Comparison of ENCODE assay signal across 10 cellular contexts in the genomic region with DNA sequence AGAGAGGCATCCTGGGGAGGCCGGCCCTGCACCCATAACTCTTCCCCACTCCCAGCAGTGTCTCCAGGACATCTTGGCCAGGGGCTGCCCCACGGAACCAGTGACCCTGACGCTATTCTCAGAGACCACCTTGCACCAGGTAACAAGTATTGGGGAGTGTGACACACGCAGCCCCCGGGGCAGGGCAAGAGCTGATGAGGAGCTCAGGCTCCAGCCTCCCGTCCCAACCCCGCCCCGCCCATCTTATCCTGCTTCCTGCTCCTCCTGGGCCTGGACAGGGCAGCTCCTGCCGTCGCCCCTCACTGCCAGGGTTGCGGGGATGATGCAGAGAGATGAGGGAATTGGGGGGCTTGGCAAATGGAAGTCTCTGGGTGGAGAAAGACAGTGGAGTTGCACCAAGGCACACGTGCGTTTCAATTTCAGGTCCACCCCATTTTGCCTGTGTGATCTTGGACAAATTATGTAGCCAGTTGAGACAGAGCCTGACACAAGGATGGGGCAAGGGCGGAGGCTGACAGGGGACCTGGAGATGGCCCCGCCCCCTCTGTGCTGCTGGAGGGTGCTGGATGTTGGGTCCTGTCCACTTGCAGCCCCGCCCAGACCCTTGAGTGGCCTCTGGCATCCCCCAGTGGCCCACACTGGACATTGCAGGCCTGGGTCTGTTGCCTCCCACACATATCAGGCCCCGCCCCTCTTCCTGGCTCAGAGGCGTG. TPM values are rescaled to one million over a fixed set of nuclear protein-coding genes. Genes with fewer than 3 reads are reported as not detected.
DNase-seq lines count a peak whose midpoint lies in the region; ATAC-seq and TF ChIP-seq lines count a peak whose summit lies in the region.
"Had no signal": no experiment of that assay in that cellular context is flagged by ENCODE, and none has a peak within 500 bp of the region (broad histone marks: within the 10 kb centered on the region; RNA-seq: fewer than 3 reads in every experiment).

No MANE protein-coding gene starts in this region.

- H3K36me3 ChIP-seq in CD8-positive, alpha-beta T cell (ENCODE audit: insufficient read depth, low read length): no peaks in the 10 kb centered on the region
- no peaks in the 10 kb centered on the region for H3K36me3 ChIP-seq in kidney epithelial cell (ENCODE audit: control insufficient read depth, insufficient read depth, low read length)

- peak; percentile 91 for ATAC-seq in CD8-positive, alpha-beta T cell
- ATAC-seq in GM21529 (IDR thresholded peaks at IDR 0.05; ENCODE audit: unreplicated experiment): peak; percentile 49
- ATAC-seq in GM19467 (IDR thresholded peaks at IDR 0.05; ENCODE audit: unreplicated experiment): no peak

- no peak overlapping the region for H3K27ac ChIP-seq in CD8-positive, alpha-beta T cell (ENCODE audit: low read depth, low read length)
- H3K27ac ChIP-seq in caudate nucleus (ENCODE audit: low read depth, low read length): no peak overlapping the region

- peaks cover 27% of the 10 kb centered on the region for H3K27me3 Mint-ChIP-seq in CD8-positive, alpha-beta T cell (ENCODE audit: low read depth)

- H3K36me3 Mint-ChIP-seq in CD8-positive, alpha-beta T cell: no peaks in the 10 kb centered on the region

- H3K4me3 ChIP-seq in CD8-positive, alpha-beta T cell (ENCODE audit: low read depth, low read length): no peak overlapping the region
- H3K4me3 ChIP-seq in kidney epithelial cell (ENCODE audit: low read depth, low read length): no peak overlapping the region

- POLR2A ChIA-PET in CD8-positive, alpha-beta T cell (lab: Charles Lee): no interaction called here

- no peaks in the 10 kb centered on the region for H3K4me1 ChIP-seq in CD8-positive, alpha-beta T cell (ENCODE audit: insufficient read depth, low read length)

- H3K4me3 Mint-ChIP-seq in CD8-positive, alpha-beta T cell: no peak overlapping the region

- peak in 4 of 7 experiments; percentile 6 to 51 (median 34) for DNase-seq in CD8-positive, alpha-beta T cell
- DNase-seq in NCI-H1105 (lab: John Stamatoyannopoulos, UW): peak; percentile 44
- DNase-seq in UCSD-AML1 (lab: John Stamatoyannopoulos, UW; ENCODE audit: unreplicated experiment): peak; percentile 83
- peak in 51 of 61 donors; percentile 8 to 75 (median 40) for DNase-seq in caudate nucleus (lab: John Stamatoyannopoulos, UW)
- DNase-seq in kidney epithelial cell (ENCODE audit: low read depth): peak; percentile 38
- DNase-seq in stimulated activated CD4-positive, alpha-beta T cell treated with anti-CD3 and anti-CD28 coated beads, Interleukin-1b, Interleukin-23, amount 100 ng/mL, for 48 hours: peak; percentile 72

- intact Hi-C loops in CD8-positive, alpha-beta T cell (cut with DNase I, micrococcal nuclease): loop anchor here in 1 of 2 experiments (1.0 kb wide), 1 partner anchor 25 kb away; no protein-coding TSS in a partner anchor

- no peak for TF ChIP-seq CTCF in CD8-positive, alpha-beta T cell (IDR thresholded peaks at IDR 0.05)
- TF ChIP-seq CTCF in kidney epithelial cell (IDR thresholded peaks at IDR 0.05; ENCODE audit: insufficient read depth, low read length, poor library complexity, severe bottlenecking): peak; percentile 100

- CTCF ChIA-PET in CD8-positive, alpha-beta T cell (lab: Charles Lee): no interaction called here

- H3K27ac Mint-ChIP-seq in CD8-positive, alpha-beta T cell: no peak overlapping the region

- no peaks in the 10 kb centered on the region for H3K9me3 Mint-ChIP-seq in CD8-positive, alpha-beta T cell

- H3K27me3 ChIP-seq in CD8-positive, alpha-beta T cell (ENCODE audit: insufficient read depth, low read length): no peaks in the 10 kb centered on the region
- H3K27me3 ChIP-seq in kidney epithelial cell (ENCODE audit: control insufficient read depth, insufficient read depth, low read length): peaks cover 12% of the 10 kb centered on the region

- H3K9me3 ChIP-seq in CD8-positive, alpha-beta T cell (ENCODE audit: low read length): no peaks in the 10 kb centered on the region

- peaks cover 2% of the 10 kb centered on the region for H3K4me1 Mint-ChIP-seq in CD8-positive, alpha-beta T cell (ENCODE audit: low read depth)

RNA-seq across cellular contexts. Expression of a gene that starts 10.7 kb away (rescaled TPM):
- not detected for total RNA-seq in CD8-positive, alpha-beta T cell
- not detected in 2 replicates for total RNA-seq in kidney epithelial cell
- total RNA-seq: T-helper 1 cell treated with Interleukin-12 subunit alpha and Interleukin-12 subunit beta and Interleukin-4 antibody, amounts not matched to agents 30 ng/mL and 1 ng/mL, for 36 hours; urinary bladder had no signal

RNA-seq across cellular contexts. Expression of a gene that starts 11.0 kb away (rescaled TPM):
- total RNA-seq in CD8-positive, alpha-beta T cell: not detected
- total RNA-seq in kidney epithelial cell: 0.50 and 1.6 TPM in 2 replicates
- total RNA-seq: T-helper 1 cell treated with Interleukin-12 subunit alpha and Interleukin-12 subunit beta and Interleukin-4 antibody, amounts not matched to agents 30 ng/mL and 1 ng/mL, for 36 hours had no signal

RNA-seq across cellular contexts. Expression of a gene that starts 14.7 kb away (rescaled TPM):
- total RNA-seq in CD8-positive, alpha-beta T cell: not detected
- total RNA-seq in kidney epithelial cell: 0.07 TPM in 1 of 2 replicates, not detected in the other
- total RNA-seq: T-helper 1 cell treated with Interleukin-12 subunit alpha and Interleukin-12 subunit beta and Interleukin-4 antibody, amounts not matched to agents 30 ng/mL and 1 ng/mL, for 36 hours had no signal

RNA-seq across cellular contexts. Expression of a gene that starts 28.5 kb away (rescaled TPM):
- not detected for total RNA-seq in CD8-positive, alpha-beta T cell
- not detected in 2 replicates for total RNA-seq in kidney epithelial cell
- total RNA-seq: T-helper 1 cell treated with Interleukin-12 subunit alpha and Interleukin-12 subunit beta and Interleukin-4 antibody, amounts not matched to agents 30 ng/mL and 1 ng/mL, for 36 hours; urinary bladder had no signal

RNA-seq across cellular contexts. Expression of a gene that starts 40.9 kb away (rescaled TPM):
- not detected for total RNA-seq in CD8-positive, alpha-beta T cell
- total RNA-seq in kidney epithelial cell: 0.46 and 0.89 TPM in 2 replicates
- total RNA-seq: urinary bladder had no signal
